Comparison of ENCODE assay signal across 12 cellular contexts in genomic region chr14:104135904-104136471, GRCh38. TPM values are rescaled to one million over a fixed set of nuclear protein-coding genes. Genes with fewer than 3 reads are reported as not detected.
DNase-seq lines count a peak whose midpoint lies in the region; ATAC-seq and TF ChIP-seq lines count a peak whose summit lies in the region.
"Had no signal": no experiment of that assay in that cellular context is flagged by ENCODE, and none has a peak within 500 bp of the region (broad histone marks: within the 10 kb centered on the region; RNA-seq: fewer than 3 reads in every experiment).

No MANE protein-coding gene starts in this region.

- H3K36me3 Mint-ChIP-seq in activated T-cell treated with anti-CD3 and anti-CD28 coated beads, Interleukin-2, amount 50 U/mL, for 4 hours (ENCODE audit: insufficient read depth): no peaks in the 10 kb centered on the region
- H3K36me3 Mint-ChIP-seq: T-cell had no signal

- H2AFZ ChIP-seq in hepatocyte: no peak overlapping the region

- H3K4me3 ChIP-seq in RWPE2 (ENCODE audit: severe bottlenecking) (peak overlapping the region; percentile 3), hepatocyte (no peak overlapping the region), skeletal muscle cell (ENCODE audit: low read depth, low read length) (peak overlapping the region; percentile 15)

- peak overlapping the region; percentile 99 for H3K4me2 ChIP-seq in hepatocyte
- H3K4me2 ChIP-seq: KMS-11 had no signal

- H3K9me3 ChIP-seq in RWPE2 (ENCODE audit: severe bottlenecking) (no peaks in the 10 kb centered on the region), hepatocyte (ENCODE audit: low read depth) (no peaks in the 10 kb centered on the region)
- H3K9me3 ChIP-seq: neutrophil had no signal

- H3K27ac ChIP-seq in RWPE2 (ENCODE audit: poor library complexity, severe bottlenecking) (no peak overlapping the region), hepatocyte (no peak overlapping the region)
- H3K27ac ChIP-seq: KMS-11, neutrophil had no signal

- H3K4me1 ChIP-seq in RWPE2 (ENCODE audit: insufficient read depth, poor library complexity, severe bottlenecking) (no peaks in the 10 kb centered on the region), hepatocyte (ENCODE audit: insufficient read depth) (peaks cover 43% of the 10 kb centered on the region)

- no peaks in the 10 kb centered on the region for H3K9me3 Mint-ChIP-seq in activated T-cell treated with anti-CD3 and anti-CD28 coated beads, Interleukin-2, amount 50 U/mL, for 4 hours
- H3K9me3 Mint-ChIP-seq: T-cell had no signal

- DNase-seq in activated T-cell treated with anti-CD3 and anti-CD28 coated beads for 48 hours (ENCODE audit: low read depth) (peak; percentile 15), RWPE2 (ENCODE audit: low spot score) (no peak), hepatocyte (ENCODE audit: low spot score) (no peak), skeletal muscle cell (ENCODE audit: low read depth) (no peak), NCI-H524 treated with DMSO at 0.1 percent for 48 hours (lab: John Stamatoyannopoulos, UW) (no peak), SIG-M5 (lab: John Stamatoyannopoulos, UW) (no peak)
- no peak for DNase-seq in activated T-cell treated with anti-CD3 and anti-CD28 coated beads, Interleukin-2, amount 50 U/mL, for 4 hours
- DNase-seq: hippocampal formation, T-cell had no signal

- no peaks in the 10 kb centered on the region for H3K36me3 ChIP-seq in RWPE2 (ENCODE audit: low read depth)
- no peaks in the 10 kb centered on the region for H3K36me3 ChIP-seq in hepatocyte (replicated peaks; ENCODE audit: insufficient read depth, low read depth)
- H3K36me3 ChIP-seq: neutrophil had no signal

- peaks cover 63% of the 10 kb centered on the region for H3K27me3 ChIP-seq in RWPE2 (ENCODE audit: insufficient read depth, poor library complexity, severe bottlenecking)
- H3K27me3 ChIP-seq in hepatocyte: peaks cover 46% of the 10 kb centered on the region

- no peak overlapping the region for H3K4me3 Mint-ChIP-seq in activated T-cell treated with anti-CD3 and anti-CD28 coated beads, Interleukin-2, amount 50 U/mL, for 4 hours

- no peak for ATAC-seq in activated T-cell treated with anti-CD3 and anti-CD28 coated beads, Interleukin-2, amount 50 U/mL, for 4 hours
- no peak for ATAC-seq in RWPE2 (ENCODE audit: low read depth)
- no peak for ATAC-seq in GM19395 (IDR thresholded peaks at IDR 0.05; ENCODE audit: unreplicated experiment)
- ATAC-seq: T-cell had no signal

- H3K4me1 Mint-ChIP-seq in activated T-cell treated with anti-CD3 and anti-CD28 coated beads, Interleukin-2, amount 50 U/mL, for 4 hours (ENCODE audit: low read depth): peaks cover 9% of the 10 kb centered on the region

- H4K20me1 ChIP-seq in hepatocyte (ENCODE audit: insufficient read depth, poor library complexity, severe bottlenecking): no peaks in the 10 kb centered on the region

- H3K27me3 Mint-ChIP-seq in activated T-cell treated with anti-CD3 and anti-CD28 coated beads, Interleukin-2, amount 50 U/mL, for 4 hours (ENCODE audit: low read depth): peaks cover 69% of the 10 kb centered on the region

- H3K9me2 ChIP-seq in hepatocyte (replicated peaks; ENCODE audit: insufficient read depth): no peaks in the 10 kb centered on the region

- WGBS in hepatocyte (ENCODE audit: low lambda C conversion rate, missing lambda C conversion rate): 4% methylated on average over 23 of the region's 78 CpGs

- H3K79me2 ChIP-seq in hepatocyte: peaks cover 2% of the 10 kb centered on the region

- TF ChIP-seq CTCF in RWPE2 (IDR thresholded peaks at IDR 0.05; ENCODE audit: poor library complexity, severe bottlenecking): no peak
- TF ChIP-seq CTCF in hepatocyte (IDR thresholded peaks at IDR 0.05; ENCODE audit: poor library complexity): no peak

RNA-seq across cellular contexts. Expression of gene KIF26A, which starts 2.4 kb away (rescaled TPM):
- under 1 TPM; 0.24 to 0.86 (median 0.40) TPM for total RNA-seq in activated T-cell treated with anti-CD3 and anti-CD28 coated beads, Interleukin-2, amount 50 U/mL, for 4 hours
- total RNA-seq in hepatocyte: 5.0 and 6.1 TPM in 2 replicates
- 3.5 and 4.4 TPM in 2 replicates for polyA plus RNA-seq in hepatocyte

RNA-seq across cellular contexts. Expression of gene ASPG, which starts 50.5 kb away (rescaled TPM):
- total RNA-seq in activated T-cell treated with anti-CD3 and anti-CD28 coated beads, Interleukin-2, amount 50 U/mL, for 4 hours: under 1 TPM in 1 of 3 donors, not detected in 2; 0.19 TPM
- total RNA-seq in hepatocyte: 4.9 and 5.9 TPM in 2 replicates
- polyA plus RNA-seq in hepatocyte: 14.7 and 20.3 TPM in 2 replicates
